In the genomic region with DNA sequence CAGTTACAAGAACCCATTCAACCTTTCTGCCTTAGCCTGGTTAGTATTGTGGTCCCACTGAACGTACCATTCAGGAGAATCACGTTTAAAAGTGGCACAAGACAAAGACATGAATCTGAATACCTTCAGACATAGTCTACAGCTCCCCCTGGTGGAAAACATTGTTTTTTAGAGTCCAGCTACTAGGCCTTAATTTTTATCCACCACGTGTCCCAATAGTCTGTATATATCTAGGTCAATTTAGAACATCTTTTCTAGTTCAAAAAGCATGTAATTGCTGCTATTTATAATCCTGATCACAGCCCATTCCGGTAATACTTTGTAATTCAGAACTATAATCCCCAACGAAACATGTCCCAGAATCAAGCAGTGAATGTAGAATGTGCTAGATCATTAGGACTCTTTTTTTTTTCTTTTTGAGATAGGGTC, we compare ENCODE assay signal across 1 cellular context.
A peak's percentile ranks its signal among the peaks of the same experiment; 100 is the strongest.
TF ChIP-seq lines count a peak whose summit lies in the region.

No MANE protein-coding gene starts in this region.

TF ChIP-seq in GM12878, 131 proteins besides CTCF, POLR2A, EP300 and RAD21:
- TF ChIP-seq PML (IDR thresholded peaks at IDR 0.05; ENCODE audit: low read length) (no peak), SP1 (IDR thresholded peaks at IDR 0.05; ENCODE audit: low read depth, low read length) (no peak), JUND (IDR thresholded peaks at IDR 0.05; ENCODE audit: low read depth, low read length) (no peak), SMC3 (IDR thresholded peaks at IDR 0.05; ENCODE audit: borderline replicate concordance, low read length) (peak; percentile 75), BHLHE40 (IDR thresholded peaks at IDR 0.05; ENCODE audit: borderline replicate concordance in 1 of 2, low read depth in 2 of 2, low read length in 1 of 2) (peak in 1 of 2 experiments; percentile 64; a peak in 1 of 4 replicates), RAD51 (IDR thresholded peaks at IDR 0.05) (peak; percentile 88), ZNF384 (IDR thresholded peaks at IDR 0.05; ENCODE audit: borderline replicate concordance, low read depth, low read length) (no peak), HDAC6 (IDR thresholded peaks at IDR 0.05; ENCODE audit: unreplicated experiment) (no peak)
- TF ChIP-seq, protein P1, sequence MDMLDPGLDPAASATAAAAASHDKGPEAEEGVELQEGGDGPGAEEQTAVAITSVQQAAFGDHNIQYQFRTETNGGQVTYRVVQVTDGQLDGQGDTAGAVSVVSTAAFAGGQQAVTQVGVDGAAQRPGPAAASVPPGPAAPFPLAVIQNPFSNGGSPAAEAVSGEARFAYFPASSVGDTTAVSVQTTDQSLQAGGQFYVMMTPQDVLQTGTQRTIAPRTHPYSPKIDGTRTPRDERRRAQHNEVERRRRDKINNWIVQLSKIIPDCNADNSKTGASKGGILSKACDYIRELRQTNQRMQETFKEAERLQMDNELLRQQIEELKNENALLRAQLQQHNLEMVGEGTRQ (IDR thresholded peaks at IDR 0.05; ENCODE audit: borderline replicate concordance, low read depth, low read length), result peak; percentile 38; the same call in 1 of the 2 replicates
- TF ChIP-seq, protein P2, sequence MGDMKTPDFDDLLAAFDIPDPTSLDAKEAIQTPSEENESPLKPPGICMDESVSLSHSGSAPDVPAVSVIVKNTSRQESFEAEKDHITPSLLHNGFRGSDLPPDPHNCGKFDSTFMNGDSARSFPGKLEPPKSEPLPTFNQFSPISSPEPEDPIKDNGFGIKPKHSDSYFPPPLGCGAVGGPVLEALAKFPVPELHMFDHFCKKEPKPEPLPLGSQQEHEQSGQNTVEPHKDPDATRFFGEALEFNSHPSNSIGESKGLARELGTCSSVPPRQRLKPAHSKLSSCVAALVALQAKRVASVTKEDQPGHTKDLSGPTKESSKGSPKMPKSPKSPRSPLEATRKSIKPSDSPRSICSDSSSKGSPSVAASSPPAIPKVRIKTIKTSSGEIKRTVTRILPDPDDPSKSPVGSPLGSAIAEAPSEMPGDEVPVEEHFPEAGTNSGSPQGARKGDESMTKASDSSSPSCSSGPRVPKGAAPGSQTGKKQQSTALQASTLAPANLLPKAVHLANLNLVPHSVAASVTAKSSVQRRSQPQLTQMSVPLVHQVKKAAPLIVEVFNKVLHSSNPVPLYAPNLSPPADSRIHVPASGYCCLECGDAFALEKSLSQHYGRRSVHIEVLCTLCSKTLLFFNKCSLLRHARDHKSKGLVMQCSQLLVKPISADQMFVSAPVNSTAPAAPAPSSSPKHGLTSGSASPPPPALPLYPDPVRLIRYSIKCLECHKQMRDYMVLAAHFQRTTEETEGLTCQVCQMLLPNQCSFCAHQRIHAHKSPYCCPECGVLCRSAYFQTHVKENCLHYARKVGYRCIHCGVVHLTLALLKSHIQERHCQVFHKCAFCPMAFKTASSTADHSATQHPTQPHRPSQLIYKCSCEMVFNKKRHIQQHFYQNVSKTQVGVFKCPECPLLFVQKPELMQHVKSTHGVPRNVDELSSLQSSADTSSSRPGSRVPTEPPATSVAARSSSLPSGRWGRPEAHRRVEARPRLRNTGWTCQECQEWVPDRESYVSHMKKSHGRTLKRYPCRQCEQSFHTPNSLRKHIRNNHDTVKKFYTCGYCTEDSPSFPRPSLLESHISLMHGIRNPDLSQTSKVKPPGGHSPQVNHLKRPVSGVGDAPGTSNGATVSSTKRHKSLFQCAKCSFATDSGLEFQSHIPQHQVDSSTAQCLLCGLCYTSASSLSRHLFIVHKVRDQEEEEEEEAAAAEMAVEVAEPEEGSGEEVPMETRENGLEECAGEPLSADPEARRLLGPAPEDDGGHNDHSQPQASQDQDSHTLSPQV (IDR thresholded peaks at IDR 0.05), result peak; percentile 42; the same call in 1 of the 2 replicates
- TF ChIP-seq, protein P3, sequence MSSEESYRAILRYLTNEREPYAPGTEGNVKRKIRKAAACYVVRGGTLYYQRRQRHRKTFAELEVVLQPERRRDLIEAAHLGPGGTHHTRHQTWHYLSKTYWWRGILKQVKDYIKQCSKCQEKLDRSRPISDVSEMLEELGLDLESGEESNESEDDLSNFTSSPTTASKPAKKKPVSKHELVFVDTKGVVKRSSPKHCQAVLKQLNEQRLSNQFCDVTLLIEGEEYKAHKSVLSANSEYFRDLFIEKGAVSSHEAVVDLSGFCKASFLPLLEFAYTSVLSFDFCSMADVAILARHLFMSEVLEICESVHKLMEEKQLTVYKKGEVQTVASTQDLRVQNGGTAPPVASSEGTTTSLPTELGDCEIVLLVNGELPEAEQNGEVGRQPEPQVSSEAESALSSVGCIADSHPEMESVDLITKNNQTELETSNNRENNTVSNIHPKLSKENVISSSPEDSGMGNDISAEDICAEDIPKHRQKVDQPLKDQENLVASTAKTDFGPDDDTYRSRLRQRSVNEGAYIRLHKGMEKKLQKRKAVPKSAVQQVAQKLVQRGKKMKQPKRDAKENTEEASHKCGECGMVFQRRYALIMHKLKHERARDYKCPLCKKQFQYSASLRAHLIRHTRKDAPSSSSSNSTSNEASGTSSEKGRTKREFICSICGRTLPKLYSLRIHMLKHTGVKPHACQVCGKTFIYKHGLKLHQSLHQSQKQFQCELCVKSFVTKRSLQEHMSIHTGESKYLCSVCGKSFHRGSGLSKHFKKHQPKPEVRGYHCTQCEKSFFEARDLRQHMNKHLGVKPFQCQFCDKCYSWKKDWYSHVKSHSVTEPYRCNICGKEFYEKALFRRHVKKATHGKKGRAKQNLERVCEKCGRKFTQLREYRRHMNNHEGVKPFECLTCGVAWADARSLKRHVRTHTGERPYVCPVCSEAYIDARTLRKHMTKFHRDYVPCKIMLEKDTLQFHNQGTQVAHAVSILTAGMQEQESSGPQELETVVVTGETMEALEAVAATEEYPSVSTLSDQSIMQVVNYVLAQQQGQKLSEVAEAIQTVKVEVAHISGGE (CRISPR knock-in tag; IDR thresholded peaks at IDR 0.05), result no peak
- TF ChIP-seq, protein P4, sequence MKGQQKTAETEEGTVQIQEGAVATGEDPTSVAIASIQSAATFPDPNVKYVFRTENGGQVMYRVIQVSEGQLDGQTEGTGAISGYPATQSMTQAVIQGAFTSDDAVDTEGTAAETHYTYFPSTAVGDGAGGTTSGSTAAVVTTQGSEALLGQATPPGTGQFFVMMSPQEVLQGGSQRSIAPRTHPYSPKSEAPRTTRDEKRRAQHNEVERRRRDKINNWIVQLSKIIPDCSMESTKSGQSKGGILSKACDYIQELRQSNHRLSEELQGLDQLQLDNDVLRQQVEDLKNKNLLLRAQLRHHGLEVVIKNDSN (IDR thresholded peaks at IDR 0.05; ENCODE audit: borderline replicate concordance, extremely low read length, insufficient read depth, low read depth, low read length), result no peak
- TF ChIP-seq, protein P5, sequence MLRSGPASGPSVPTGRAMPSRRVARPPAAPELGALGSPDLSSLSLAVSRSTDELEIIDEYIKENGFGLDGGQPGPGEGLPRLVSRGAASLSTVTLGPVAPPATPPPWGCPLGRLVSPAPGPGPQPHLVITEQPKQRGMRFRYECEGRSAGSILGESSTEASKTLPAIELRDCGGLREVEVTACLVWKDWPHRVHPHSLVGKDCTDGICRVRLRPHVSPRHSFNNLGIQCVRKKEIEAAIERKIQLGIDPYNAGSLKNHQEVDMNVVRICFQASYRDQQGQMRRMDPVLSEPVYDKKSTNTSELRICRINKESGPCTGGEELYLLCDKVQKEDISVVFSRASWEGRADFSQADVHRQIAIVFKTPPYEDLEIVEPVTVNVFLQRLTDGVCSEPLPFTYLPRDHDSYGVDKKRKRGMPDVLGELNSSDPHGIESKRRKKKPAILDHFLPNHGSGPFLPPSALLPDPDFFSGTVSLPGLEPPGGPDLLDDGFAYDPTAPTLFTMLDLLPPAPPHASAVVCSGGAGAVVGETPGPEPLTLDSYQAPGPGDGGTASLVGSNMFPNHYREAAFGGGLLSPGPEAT (IDR thresholded peaks at IDR 0.05; ENCODE audit: low read depth), result no peak
TF ChIP-seq in GM12878: peak in this region for 5.
